ENCODE assay signal across 8 cellular contexts in the genomic region with DNA sequence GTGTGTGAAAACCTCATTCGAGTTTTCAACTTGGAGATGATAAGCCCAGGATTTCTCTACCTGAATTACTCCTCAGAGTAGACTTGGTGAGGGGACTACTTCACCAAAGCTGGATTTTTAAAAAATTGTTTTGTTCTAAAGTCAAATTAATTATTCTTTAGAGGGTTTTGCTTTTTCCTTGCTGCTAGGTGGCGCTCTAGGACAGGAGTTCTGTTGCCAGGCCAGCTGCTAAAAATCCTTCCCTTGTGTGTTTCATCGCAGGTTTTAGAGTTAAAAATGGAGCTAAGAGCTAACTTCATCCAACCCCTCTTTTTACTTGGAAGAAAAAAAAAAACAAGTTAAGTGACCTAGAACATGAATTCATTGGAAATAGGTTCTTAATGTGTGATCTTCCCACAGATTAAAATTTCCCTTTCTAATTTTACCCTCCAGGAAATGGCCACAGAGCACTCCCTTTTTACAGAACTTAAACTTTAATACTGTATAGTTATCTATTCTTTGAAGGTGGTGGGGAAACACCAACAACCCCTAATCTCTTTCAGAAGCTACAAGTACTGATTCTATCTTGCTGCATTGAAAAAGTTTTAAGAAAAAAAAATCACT. TPM values are rescaled to one million over a fixed set of nuclear protein-coding genes. Genes with fewer than 3 reads are reported as not detected.
DNase-seq lines count a peak whose midpoint lies in the region; ATAC-seq, FAIRE-seq and TF ChIP-seq lines count a peak whose summit lies in the region.

No MANE protein-coding gene starts in this region.

- no peaks in the 10 kb centered on the region for H4K20me1 ChIP-seq in K562 (replicated peaks; ENCODE audit: control insufficient read depth, insufficient read depth, low read length)

- H3K27ac ChIP-seq in K562 (ENCODE audit: extremely low read depth, low read depth, low read length) (no peak overlapping the region), kidney (ENCODE audit: low read depth in 2 of 2, low read length in 2 of 2) (no peak overlapping the region)

- no peaks in the 10 kb centered on the region for H3K9me1 ChIP-seq in K562 (ENCODE audit: control insufficient read depth, insufficient read depth, low read length)

- FAIRE-seq in K562 (lab: Jason Lieb, UNC) (peak; percentile 73), kidney (lab: Jason Lieb, UNC) (peak; percentile 62)

- no peak overlapping the region for H3K4me3 ChIP-seq in K562
- H3K4me3 ChIP-seq in kidney (ENCODE audit: low read length in 2 of 2) = no peak overlapping the region

- no peak for TF ChIP-seq EP300 in K562 (IDR thresholded peaks at IDR 0.05; ENCODE audit: low read length)

- no peak overlapping the region for H3K4me3 Mint-ChIP-seq in T-helper 17 cell

- H3K36me3 ChIP-seq in K562 (ENCODE audit: control insufficient read depth, insufficient read depth, low read length) (no peaks in the 10 kb centered on the region), kidney (ENCODE audit: control insufficient read depth in 1 of 2, insufficient read depth in 2 of 2, low read length in 2 of 2) (no peaks in the 10 kb centered on the region)

- CTCF ChIA-PET in K562 (lab: Yijun Ruan, JAX; ENCODE audit: low intra/inter-chr PET ratio) = interaction anchor here (0.6 to 2.8 kb wide), 9 partner anchors 99 to 778 kb away, joined by 3 to 26 read pairs (median 7); no protein-coding TSS in a partner anchor

- peaks cover 13% of the 10 kb centered on the region for H3K4me1 Mint-ChIP-seq in T-helper 17 cell

- no peak for ATAC-seq in activated CD4-positive, CD25-positive, alpha-beta regulatory T cell treated with anti-CD3 and anti-CD28 coated beads, Interleukin-2, amount 50 U/mL, for 24 hours
- ATAC-seq in T-helper 17 cell = no peak
- peak; percentile 76 for ATAC-seq in K562
- ATAC-seq in GM21717 (IDR thresholded peaks at IDR 0.05; ENCODE audit: unreplicated experiment) = no peak

- no peaks in the 10 kb centered on the region for H3K36me3 Mint-ChIP-seq in T-helper 17 cell (ENCODE audit: low read depth)

- no peak overlapping the region for H3K4me2 ChIP-seq in K562 (ENCODE audit: insufficient read depth, low read length)

- H3K79me2 ChIP-seq in K562 (ENCODE audit: control insufficient read depth, insufficient read depth, low read length) = no peaks in the 10 kb centered on the region

- H2AFZ ChIP-seq in K562 (ENCODE audit: low read depth, low read length) = no peak overlapping the region

- H3K9me3 ChIP-seq in T-helper 17 cell (ENCODE audit: control insufficient read depth, low read length, poor library complexity, severe bottlenecking) = no peaks in the 10 kb centered on the region
- no peaks in the 10 kb centered on the region for H3K9me3 ChIP-seq in K562 (replicated peaks; ENCODE audit: control insufficient read depth, insufficient read depth, low read depth, low read length)
- H3K9me3 ChIP-seq in kidney (ENCODE audit: control insufficient read depth in 1 of 2, low read length in 2 of 2) = no peaks in the 10 kb centered on the region

- TF ChIP-seq CTCF in K562 (IDR thresholded peaks at IDR 0.05 in 2 of 3, conservative IDR thresholded peaks at IDR 0.05 in 1 of 3; ENCODE audit: insufficient read depth in 2 of 3, low read depth in 1 of 3, low read length in 3 of 3) = peak; percentile 86 to 98 (median 88)
- peak; percentile 70 for TF ChIP-seq CTCF in kidney (IDR thresholded peaks at IDR 0.05; ENCODE audit: borderline replicate concordance, extremely low read depth, insufficient read depth)

- DNase-seq in activated CD4-positive, CD25-positive, alpha-beta regulatory T cell (lab: John Stamatoyannopoulos, UW) = peak; percentile 3 to 22 (median 14)
- DNase-seq in NCI-H1417 (lab: John Stamatoyannopoulos, UW) (peak; percentile 27 to 88 (median 81)), T-helper 17 cell (peak; percentile 21 to 54 (median 26)), K562 (ENCODE audit: extremely low read depth in 1 of 4, low spot score in 3 of 4) (peak; percentile 57 to 80 (median 62)), kidney (no peak)
- peak; percentile 65 for DNase-seq in stimulated activated CD4-positive, alpha-beta T cell treated with anti-CD3 and anti-CD28 coated beads, Interleukin-4, amount 100 ng/mL, for 24 hours

- H3K27ac Mint-ChIP-seq in T-helper 17 cell = peak overlapping the region; percentile 99

- POLR2A ChIA-PET in K562 (lab: Yijun Ruan, JAX) = interaction anchor here (0.6 to 1.3 kb wide), 5 partner anchors 99 to 473 kb away, joined by 3 to 8 read pairs (median 3); no protein-coding TSS in a partner anchor

- peaks cover 6% of the 10 kb centered on the region for H3K27me3 Mint-ChIP-seq in T-helper 17 cell

- no TSS peak for BruUV-seq in K562 (replicated peaks; lab: Mats Ljungman, UMichigan)

- WGBS in K562 (ENCODE audit: insufficient coverage, low coverage, missing lambda C conversion rate) = 0% methylated on average over 3 of the region's 3 CpGs

- intact Hi-C loops in K562 (cut with micrococcal nuclease) = loop anchor here (1.0 to 5.0 kb wide), 5 partner anchors 104 to 776 kb away; no protein-coding TSS in a partner anchor
- intact Hi-C loops in kidney (cut with DNase I) = loop anchor here (5.0 kb wide), 1 partner anchor 106 kb away; no protein-coding TSS in a partner anchor

- in situ Hi-C loops in K562 (cut with MboI) = loop anchor here (5.0 to 10.0 kb wide), 2 partner anchors 466 to 708 kb away; no protein-coding TSS in a partner anchor

- TF ChIP-seq POLR2A in K562 (conservative IDR thresholded peaks at IDR 0.05) = no peak

- TF ChIP-seq RAD21 in K562 (CRISPR knock-in tag; conservative IDR thresholded peaks at IDR 0.05 in 1 of 2, IDR thresholded peaks at IDR 0.05 in 1 of 2) = peak; percentile 94 to 95

- H3K27me3 ChIP-seq in K562 (ENCODE audit: control insufficient read depth in 2 of 2, insufficient read depth in 2 of 2, low read length in 2 of 2) = peaks cover 0 to 3% of the 10 kb centered on the region in 2 experiments; a peak in 2 of 5 replicates

- H3K4me1 ChIP-seq in K562 (replicated peaks in 1 of 2; ENCODE audit: control insufficient read depth in 2 of 2, insufficient read depth in 2 of 2, low read length in 2 of 2) = no peaks in the 10 kb centered on the region
- peaks cover 0 to 3% of the 10 kb centered on the region in 2 donors for H3K4me1 ChIP-seq in kidney (ENCODE audit: control insufficient read depth in 1 of 2, insufficient read depth in 1 of 2, low read depth in 1 of 2, low read length in 2 of 2)

- H3K9ac ChIP-seq in K562 (ENCODE audit: insufficient read depth in 1 of 2, low read depth in 2 of 2, low read length in 2 of 2) (no peak overlapping the region), kidney (ENCODE audit: low read length in 2 of 2) (no peak overlapping the region)

TF ChIP-seq in K562, 482 proteins besides CTCF, POLR2A, EP300 and RAD21 (continues in another document):
- TF ChIP-seq ESRRB (CRISPR knock-in tag; IDR thresholded peaks at IDR 0.05; ENCODE audit: borderline replicate concordance) = no peak
- 0 out of 4 replicates have a peak, but pooled peaks of 1 of the 2 experiments have one; percentile 35 for TF ChIP-seq ARNT (IDR thresholded peaks at IDR 0.05)
- no peak for TF ChIP-seq MTA1 (IDR thresholded peaks at IDR 0.05; ENCODE audit: borderline replicate concordance)
- 0 out of 2 replicates have a peak, but pooled peaks have one; percentile 48 for TF ChIP-seq CC2D1A (IDR thresholded peaks at IDR 0.05)
- no peak for TF ChIP-seq GTF2F1 (IDR thresholded peaks at IDR 0.05; ENCODE audit: low read depth, low read length)
- 0 out of 2 replicates have a peak, but pooled peaks have one; percentile 27 for TF ChIP-seq MYC (IDR thresholded peaks at IDR 0.05; ENCODE audit: low read depth, low read length)
- no peak for TF ChIP-seq MYC (CRISPR knock-in tag; IDR thresholded peaks at IDR 0.05; ENCODE audit: borderline replicate concordance, low read depth)
- no peak for TF ChIP-seq CBX8 (IDR thresholded peaks at IDR 0.05; ENCODE audit: borderline replicate concordance, extremely low read depth, low read depth, low read length, poor library complexity, severe bottlenecking)
- TF ChIP-seq ZFP36 (IDR thresholded peaks at IDR 0.05; ENCODE audit: low read depth, low read length, partially characterized antibody) = no peak
- TF ChIP-seq, protein P1, sequence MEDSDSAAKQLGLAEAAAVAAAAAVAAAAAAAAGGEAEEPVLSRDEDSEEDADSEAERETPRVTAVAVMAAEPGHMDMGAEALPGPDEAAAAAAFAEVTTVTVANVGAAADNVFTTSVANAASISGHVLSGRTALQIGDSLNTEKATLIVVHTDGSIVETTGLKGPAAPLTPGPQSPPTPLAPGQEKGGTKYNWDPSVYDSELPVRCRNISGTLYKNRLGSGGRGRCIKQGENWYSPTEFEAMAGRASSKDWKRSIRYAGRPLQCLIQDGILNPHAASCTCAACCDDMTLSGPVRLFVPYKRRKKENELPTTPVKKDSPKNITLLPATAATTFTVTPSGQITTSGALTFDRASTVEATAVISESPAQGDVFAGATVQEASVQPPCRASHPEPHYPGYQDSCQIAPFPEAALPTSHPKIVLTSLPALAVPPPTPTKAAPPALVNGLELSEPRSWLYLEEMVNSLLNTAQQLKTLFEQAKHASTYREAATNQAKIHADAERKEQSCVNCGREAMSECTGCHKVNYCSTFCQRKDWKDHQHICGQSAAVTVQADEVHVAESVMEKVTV (CRISPR knock-in tag; IDR thresholded peaks at IDR 0.05) = peak; percentile 87

RNA-seq across cellular contexts. Expression of gene FAM163A, which starts 36.7 kb away (rescaled TPM):
- total RNA-seq in T-helper 17 cell (under 1 TPM in 1 of 2 donors, not detected in 1; 0.10 TPM), K562 (2014; rRNA removed) (not detected in 2 replicates), K562 (2014; rRNA removed; fragmentation: Illumina TruSeq; extraction: Trizol) (not detected in 2 replicates), K562 (2015; rRNA removed; fragmentation: Illumina TruSeq; extraction: Trizol) (not detected in 2 replicates), K562 (2021) (not detected in 2 replicates), kidney (not detected)
- not detected in 2 replicates for total RNA-seq in K562 (2011; cell fraction: chromatin; rRNA removed; ENCODE audit: low replicate concordance)
- total RNA-seq in K562 (2011; cell fraction: nucleolus; rRNA removed) = not detected in 2 replicates
- total RNA-seq in K562 (2011; cell fraction: nucleoplasm; rRNA removed) = not detected in 2 replicates
- polyA plus RNA-seq in K562 (2011; rRNA removed) (not detected in 2 replicates), K562 (2014; fragmentation: Illumina TruSeq; extraction: Trizol) (not detected in 2 replicates), K562 (2014; fragmentation: Nextera tagmentation; extraction: Ambion mirVana) (not detected), K562 (2014; rRNA removed) (not detected in 2 replicates), kidney (ENCODE audit: insufficient read depth, low read depth, low replicate concordance) (not detected)
- not detected in 2 replicates for polyA plus RNA-seq in K562 (2011; cell fraction: cytosol; rRNA removed)
- polyA plus RNA-seq in K562 (2011; cell fraction: nucleus; rRNA removed) = not detected in 2 replicates
- polyA plus RNA-seq in K562 (2012) = not detected in 2 replicates
- not detected in 2 replicates for polyA minus RNA-seq in K562 (2011; rRNA and poly(A)+ RNA removed)
- not detected in 2 replicates for polyA minus RNA-seq in K562 (2011; cell fraction: cytosol; rRNA and poly(A)+ RNA removed)
- polyA minus RNA-seq in K562 (2011; cell fraction: nucleus; rRNA and poly(A)+ RNA removed) = not detected in 2 replicates
